In the genomic region with DNA sequence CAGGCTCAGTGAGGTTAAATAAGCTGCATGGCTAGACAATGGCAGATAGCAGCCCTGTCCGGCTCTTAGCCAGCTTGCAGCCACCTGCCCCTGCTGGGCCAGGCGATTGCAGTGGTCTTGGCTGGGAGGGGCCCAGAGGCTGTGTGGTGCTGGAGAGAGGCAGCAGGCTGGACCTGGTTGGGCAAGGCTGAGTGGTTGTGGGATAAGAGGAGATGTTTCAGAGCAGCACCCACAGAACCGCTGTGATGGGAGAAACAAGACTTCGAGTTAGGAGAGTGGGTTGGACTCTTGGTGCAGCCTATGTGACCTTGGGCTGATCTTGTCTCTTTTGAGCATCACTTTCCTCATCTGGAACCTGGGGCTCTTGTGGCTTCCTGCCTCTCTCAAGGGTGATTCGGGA, we compare ENCODE assay signal across 8 cellular contexts. TPM values are rescaled to one million over a fixed set of nuclear protein-coding genes. Genes with fewer than 3 reads are reported as not detected.
DNase-seq lines count a peak whose midpoint lies in the region; ATAC-seq and TF ChIP-seq lines count a peak whose summit lies in the region.

No MANE protein-coding gene starts in this region.

- TF ChIP-seq CTCF in CD4-positive, alpha-beta T cell (IDR thresholded peaks at IDR 0.05): no peak
- TF ChIP-seq CTCF in natural killer cell (IDR thresholded peaks at IDR 0.05) (no peak), GM10266 (IDR thresholded peaks at IDR 0.05; ENCODE audit: control insufficient read depth, insufficient read depth, low read depth, missing control alignments) (no peak)

- POLR2A ChIA-PET in CD4-positive, alpha-beta T cell (lab: Charles Lee): interaction anchor here (0.8 to 3.3 kb wide), 8 partner anchors 10 to 103 kb away, joined by 3 to 21 read pairs (median 4); no protein-coding TSS in a partner anchor

- peak overlapping the region; percentile 68 for H3K27ac ChIP-seq in CD4-positive, alpha-beta T cell (ENCODE audit: low read depth, low read length)

- no peaks in the 10 kb centered on the region for H3K9me3 ChIP-seq in CD4-positive, alpha-beta T cell (ENCODE audit: control insufficient read depth, low read length)

- intact Hi-C loops in CD4-positive, alpha-beta T cell (cut with DNase I, micrococcal nuclease): loop anchor here in 1 of 2 experiments (1.0 to 10.0 kb wide), 2 partner anchors 7 to 141 kb away; no protein-coding TSS in a partner anchor
- intact Hi-C loops in natural killer cell (cut with micrococcal nuclease): no loop called here

- H3K27ac Mint-ChIP-seq in CD4-positive, alpha-beta T cell: peak overlapping the region; percentile 90
- H3K27ac Mint-ChIP-seq in activated T-helper 17 cell treated with anti-CD3 and anti-CD28 coated beads, Interleukin-2, amount 50 U/mL, for 72 hours: peak overlapping the region; percentile 100
- peak overlapping the region; percentile 95 to 97 for H3K27ac Mint-ChIP-seq in natural killer cell

- CTCF ChIA-PET in CD4-positive, alpha-beta T cell (lab: Charles Lee): interaction anchor here (1.4 to 2.6 kb wide), 3 partner anchors 14 to 103 kb away, joined by 6 to 10 read pairs (median 6); no protein-coding TSS in a partner anchor

- no peak for ATAC-seq in CD4-positive, alpha-beta T cell (ENCODE audit: poor library complexity)
- ATAC-seq in activated T-helper 17 cell treated with anti-CD3 and anti-CD28 coated beads, Interleukin-2, amount 50 U/mL, for 72 hours (replicated peaks): peak; percentile 20
- no peak for ATAC-seq in natural killer cell
- ATAC-seq in HG03196 (IDR thresholded peaks at IDR 0.05; ENCODE audit: unreplicated experiment): no peak

- no peaks in the 10 kb centered on the region for H3K27me3 ChIP-seq in CD4-positive, alpha-beta T cell (ENCODE audit: control insufficient read depth, insufficient read depth, low read length)

- no peak for DNase-seq in CD4-positive, alpha-beta T cell
- DNase-seq in NCI-H1092 treated with DMSO at 0.1 percent for 48 hours (lab: John Stamatoyannopoulos, UW) (peak; percentile 94), natural killer cell (no peak), GM19240 (ENCODE audit: insufficient read length, low spot score) (no peak), GM10266 (ENCODE audit: extremely low spot score) (no peak)
- no peak for DNase-seq in effector CD8-positive, alpha-beta T cell (lab: John Stamatoyannopoulos, UW)

- H3K27me3 Mint-ChIP-seq in CD4-positive, alpha-beta T cell: no peaks in the 10 kb centered on the region
- no peaks in the 10 kb centered on the region for H3K27me3 Mint-ChIP-seq in activated T-helper 17 cell treated with anti-CD3 and anti-CD28 coated beads, Interleukin-2, amount 50 U/mL, for 72 hours
- H3K27me3 Mint-ChIP-seq in natural killer cell (ENCODE audit: low read depth in 2 of 2): no peaks in the 10 kb centered on the region

- H3K36me3 Mint-ChIP-seq in CD4-positive, alpha-beta T cell (ENCODE audit: low read depth): no peaks in the 10 kb centered on the region
- peaks cover 48% of the 10 kb centered on the region for H3K36me3 Mint-ChIP-seq in activated T-helper 17 cell treated with anti-CD3 and anti-CD28 coated beads, Interleukin-2, amount 50 U/mL, for 72 hours (ENCODE audit: low read depth)
- no peaks in the 10 kb centered on the region for H3K36me3 Mint-ChIP-seq in natural killer cell

- peak overlapping the region; percentile 64 for H3K4me3 Mint-ChIP-seq in CD4-positive, alpha-beta T cell
- H3K4me3 Mint-ChIP-seq in activated T-helper 17 cell treated with anti-CD3 and anti-CD28 coated beads, Interleukin-2, amount 50 U/mL, for 72 hours: peak overlapping the region; percentile 95
- H3K4me3 Mint-ChIP-seq in natural killer cell: peak overlapping the region; percentile 84

- H3K9me3 Mint-ChIP-seq in CD4-positive, alpha-beta T cell: no peaks in the 10 kb centered on the region
- H3K9me3 Mint-ChIP-seq in activated T-helper 17 cell treated with anti-CD3 and anti-CD28 coated beads, Interleukin-2, amount 50 U/mL, for 72 hours: peaks cover 2% of the 10 kb centered on the region
- H3K9me3 Mint-ChIP-seq in natural killer cell: no peaks in the 10 kb centered on the region

- H3K4me1 Mint-ChIP-seq in CD4-positive, alpha-beta T cell (ENCODE audit: low read depth): peaks cover 77% of the 10 kb centered on the region
- H3K4me1 Mint-ChIP-seq in activated T-helper 17 cell treated with anti-CD3 and anti-CD28 coated beads, Interleukin-2, amount 50 U/mL, for 72 hours: peaks cover 56% of the 10 kb centered on the region
- peaks cover 54 to 72% of the 10 kb centered on the region in 2 donors for H3K4me1 Mint-ChIP-seq in natural killer cell

RNA-seq across cellular contexts. Expression of a gene that starts 25.5 kb away (rescaled TPM):
- total RNA-seq in CD4-positive, alpha-beta T cell: 10 to 100 TPM; 26.6 to 28.9 TPM
- total RNA-seq in activated T-helper 17 cell treated with anti-CD3 and anti-CD28 coated beads, Interleukin-2, amount 50 U/mL, for 72 hours: 10 to 100 TPM; 36.1 to 52.8 TPM
- 100 to 1,000 TPM; 110 to 127 (median 111) TPM for total RNA-seq in natural killer cell
